Comparison of ENCODE assay signal across 15 cellular contexts in the genomic region with DNA sequence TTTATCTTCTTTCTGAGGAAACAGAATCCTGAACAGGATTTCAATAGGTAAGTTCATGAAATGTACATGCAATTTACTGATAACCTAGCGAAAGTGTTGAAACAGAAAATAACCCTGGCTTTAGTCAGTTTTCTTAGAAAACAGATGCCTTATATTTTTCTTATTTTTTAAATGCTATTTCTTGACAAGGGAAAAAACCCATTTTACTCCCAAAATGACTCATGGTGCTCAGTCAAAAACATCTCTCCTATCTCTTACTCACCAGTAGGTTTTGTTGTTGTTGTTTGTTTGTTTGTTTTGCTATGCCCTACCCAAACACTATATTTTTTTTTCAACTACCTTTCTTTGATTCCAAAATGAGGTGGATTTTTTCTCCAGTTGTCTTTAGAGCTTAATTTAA.
DNase-seq lines count a peak whose midpoint lies in the region; ATAC-seq and TF ChIP-seq lines count a peak whose summit lies in the region.
"Had no signal": no experiment of that assay in that cellular context is flagged by ENCODE, and none has a peak within 500 bp of the region (broad histone marks: within the 10 kb centered on the region; RNA-seq: fewer than 3 reads in every experiment).

No MANE protein-coding gene starts in this region.

- DNase-seq in brain microvascular endothelial cell (no peak), fibroblast of the aortic adventitia (ENCODE audit: low read depth) (peak; percentile 17), osteocyte (ENCODE audit: extremely low spot score, unreplicated experiment) (no peak), CD1c-positive myeloid dendritic cell (ENCODE audit: extremely low spot score) (no peak)
- DNase-seq: AML-193; CD4-positive, CD25-positive, alpha-beta regulatory T cell; DMS53; KG1 had no signal

- no peaks in the 10 kb centered on the region for H4K20me1 ChIP-seq in OCI-LY3 (ENCODE audit: insufficient read depth, low read length)
- H4K20me1 ChIP-seq: BLaER1 had no signal

- H3K4me2 ChIP-seq in OCI-LY3 (ENCODE audit: low read length), result peak overlapping the region; percentile 10
- H3K4me2 ChIP-seq: A549, BLaER1 had no signal

- no peaks in the 10 kb centered on the region for H3K9me3 Mint-ChIP-seq in osteocyte (ENCODE audit: unreplicated experiment)
- H3K9me3 Mint-ChIP-seq: CD4-positive, CD25-positive, alpha-beta regulatory T cell; IgD-negative memory B cell had no signal

- no peak overlapping the region for H3K27ac ChIP-seq in OCI-LY3 (ENCODE audit: low read length)
- H3K27ac ChIP-seq in brain microvascular endothelial cell, result peak overlapping the region; percentile 80
- H3K27ac ChIP-seq: A549, BLaER1 had no signal

- peaks cover 36% of the 10 kb centered on the region for H3K4me1 Mint-ChIP-seq in osteocyte (ENCODE audit: unreplicated experiment)
- H3K4me1 Mint-ChIP-seq: CD4-positive, CD25-positive, alpha-beta regulatory T cell; IgD-negative memory B cell had no signal

- H3K36me3 ChIP-seq in OCI-LY3 (replicated peaks; ENCODE audit: low read depth, low read length), result no peaks in the 10 kb centered on the region
- H3K36me3 ChIP-seq in brain microvascular endothelial cell (replicated peaks), result no peaks in the 10 kb centered on the region
- H3K36me3 ChIP-seq: BLaER1 had no signal

- H3K36me3 Mint-ChIP-seq in osteocyte (ENCODE audit: unreplicated experiment), result no peaks in the 10 kb centered on the region
- H3K36me3 Mint-ChIP-seq: CD4-positive, CD25-positive, alpha-beta regulatory T cell; IgD-negative memory B cell had no signal

- H3K4me3 Mint-ChIP-seq in osteocyte (ENCODE audit: unreplicated experiment), result no peak overlapping the region
- H3K4me3 Mint-ChIP-seq: CD4-positive, CD25-positive, alpha-beta regulatory T cell; IgD-negative memory B cell had no signal

- no peaks in the 10 kb centered on the region for H3K79me2 ChIP-seq in OCI-LY3 (ENCODE audit: low read length)

- no peak overlapping the region for H3K9ac ChIP-seq in OCI-LY3 (ENCODE audit: low read length)
- H3K9ac ChIP-seq: BLaER1 had no signal

- H3K27ac Mint-ChIP-seq in osteocyte (ENCODE audit: unreplicated experiment), result peak overlapping the region; percentile 55
- H3K27ac Mint-ChIP-seq: CD4-positive, CD25-positive, alpha-beta regulatory T cell; IgD-negative memory B cell had no signal

- in situ Hi-C loops in brain microvascular endothelial cell (cut with HindIII; ENCODE audit: low pct_ligation_motif_present, low sequenced_read_pairs), result no loop called here

- H3K27me3 ChIP-seq in OCI-LY3 (ENCODE audit: low read depth, low read length) (no peaks in the 10 kb centered on the region), brain microvascular endothelial cell (replicated peaks) (no peaks in the 10 kb centered on the region)
- H3K27me3 ChIP-seq: BLaER1 had no signal

- TF ChIP-seq CTCF in OCI-LY3 (IDR thresholded peaks at IDR 0.05; ENCODE audit: low read depth, low read length) (no peak), brain microvascular endothelial cell (IDR thresholded peaks at IDR 0.05; ENCODE audit: low read depth, low read length, missing control alignments) (no peak), fibroblast of the aortic adventitia (IDR thresholded peaks at IDR 0.05; ENCODE audit: insufficient read depth, low read length) (no peak), osteocyte (IDR thresholded peaks at IDR 0.05) (no peak)

- ATAC-seq in GM18870 (IDR thresholded peaks at IDR 0.05; ENCODE audit: unreplicated experiment), result no peak
- no peak for ATAC-seq in GM18511 (IDR thresholded peaks at IDR 0.05; ENCODE audit: unreplicated experiment)
- ATAC-seq: A549, HCT116 had no signal

- H3K27me3 Mint-ChIP-seq in osteocyte (ENCODE audit: unreplicated experiment), result no peaks in the 10 kb centered on the region

- H3K4me3 ChIP-seq in OCI-LY3 (ENCODE audit: low read length) (no peak overlapping the region), brain microvascular endothelial cell (ENCODE audit: low read depth, low read length) (no peak overlapping the region), fibroblast of the aortic adventitia (ENCODE audit: low read depth, low read length) (no peak overlapping the region)
- H3K4me3 ChIP-seq: A549, BLaER1 had no signal

- peaks cover 27% of the 10 kb centered on the region for H3K4me1 ChIP-seq in OCI-LY3 (ENCODE audit: low read length)
- H3K4me1 ChIP-seq: A549, BLaER1 had no signal

- H2AFZ ChIP-seq in OCI-LY3 (ENCODE audit: low read depth, low read length), result no peak overlapping the region

- no peaks in the 10 kb centered on the region for H3K9me3 ChIP-seq in OCI-LY3 (ENCODE audit: insufficient read depth, low read length)
- H3K9me3 ChIP-seq: A549, BLaER1 had no signal
